Comparison of ENCODE assay signal across 27 cellular contexts in genomic region chr11:124807660-124808270, GRCh38. TPM values are rescaled to one million over a fixed set of nuclear protein-coding genes. Genes with fewer than 3 reads are reported as not detected.
DNase-seq lines count a peak whose midpoint lies in the region; ATAC-seq and TF ChIP-seq lines count a peak whose summit lies in the region.
"Had no signal": no experiment of that assay in that cellular context is flagged by ENCODE, and none has a peak within 500 bp of the region (broad histone marks: within the 10 kb centered on the region; RNA-seq: fewer than 3 reads in every experiment).

No MANE protein-coding gene starts in this region.

- peak overlapping the region; percentile 27 for H2AFZ ChIP-seq in IMR-90 (replicated peaks; ENCODE audit: low read length, poor library complexity)

- CTCF ChIA-PET in IMR-90 (lab: Yijun Ruan, JAX) = no interaction called here

- no peak overlapping the region for H3K27ac Mint-ChIP-seq in endothelial cell (ENCODE audit: unreplicated experiment)
- H3K27ac Mint-ChIP-seq: CD4-positive, alpha-beta memory T cell had no signal

- H3K27me3 ChIP-seq in IMR-90 (ENCODE audit: control insufficient read depth, insufficient read depth, low read length) = peaks cover 3% of the 10 kb centered on the region
- H3K27me3 ChIP-seq: SJCRH30 had no signal

- ATAC-seq in IMR-90 (ENCODE audit: low read depth) = no peak
- ATAC-seq in GM21526 (IDR thresholded peaks at IDR 0.05; ENCODE audit: low FRiP score, unreplicated experiment) = no peak
- ATAC-seq in GM19328 (IDR thresholded peaks at IDR 0.05; ENCODE audit: unreplicated experiment) = no peak
- ATAC-seq: HCT116, HepG2, PC-3, Right ventricle myocardium inferior, SK-N-SH treated with all-trans-retinoic acid at 6 μM for 48 hours had no signal

- H3K18ac ChIP-seq in IMR-90 (ENCODE audit: low read depth, low read length) = no peak overlapping the region

- POLR2A ChIA-PET in IMR-90 (lab: Charles Lee; ENCODE audit: unreplicated experiment) = no interaction called here

- no peak overlapping the region for H3K9ac ChIP-seq in IMR-90 (ENCODE audit: low read depth, low read length)

- H3K9me3 Mint-ChIP-seq in endothelial cell (ENCODE audit: unreplicated experiment) = no peaks in the 10 kb centered on the region
- H3K9me3 Mint-ChIP-seq: CD4-positive, alpha-beta memory T cell had no signal

- H4K5ac ChIP-seq in IMR-90 (ENCODE audit: low read depth, low read length) = no peak overlapping the region

- H4K91ac ChIP-seq in IMR-90 (ENCODE audit: insufficient read depth, low read depth, low read length) = no peak overlapping the region

- peaks cover 2% of the 10 kb centered on the region for H3K27me3 Mint-ChIP-seq in endothelial cell (ENCODE audit: unreplicated experiment)

- H3K4me3 ChIP-seq in IMR-90 (ENCODE audit: insufficient read depth, low read depth, low read length) = no peak overlapping the region
- H3K4me3 ChIP-seq: SJCRH30 had no signal

- H3K9me3 ChIP-seq in IMR-90 (ENCODE audit: control insufficient read depth, insufficient read depth, low read length) = no peaks in the 10 kb centered on the region
- H3K9me3 ChIP-seq: SJCRH30 had no signal

- DNase-seq in IMR-90 (no peak), NCI-H524 (lab: John Stamatoyannopoulos, UW) (peak; percentile 71 to 79), endothelial cell (ENCODE audit: low spot score) (no peak), superior temporal gyrus (ENCODE audit: extremely low spot score) (peak; percentile 15), retina (no peak)
- DNase-seq: C1 segment of cervical spinal cord; CD4-positive, alpha-beta memory T cell; COR-L47; DND-41; KBM-7; MM.1S; NCI-H2029; NCI-H226; NCI-H510A; NCI-H748 treated with DMSO at 0.1 percent for 48 hours; NK-92 treated with Interleukin-12 subunit alpha and Interleukin-12 subunit beta, amount 100 ng/mL, for 24 hours; PC-3 had no signal

- 57% methylated on average over 2 of the region's 6 CpGs; no CpG with 5 or more reads in 1 of the 2 experiments for WGBS in IMR-90 (ENCODE audit: extremely low coverage in 2 of 2, insufficient read length in 1 of 2), 2 experiments

- TF ChIP-seq POLR2A in IMR-90 (IDR thresholded peaks at IDR 0.05; ENCODE audit: low read depth, low read length) = no peak

- no peak overlapping the region for H4K8ac ChIP-seq in IMR-90 (ENCODE audit: low read depth in 2 of 2, low read length in 2 of 2)

- H3K27ac ChIP-seq in IMR-90 (ENCODE audit: insufficient read depth, low read length) = no peak overlapping the region
- H3K27ac ChIP-seq: SJCRH30 had no signal

- no peaks in the 10 kb centered on the region for H4K20me1 ChIP-seq in IMR-90 (ENCODE audit: insufficient read depth, low read length)

- peaks cover 7% of the 10 kb centered on the region for H3K4me1 Mint-ChIP-seq in endothelial cell (ENCODE audit: unreplicated experiment)
- H3K4me1 Mint-ChIP-seq: CD4-positive, alpha-beta memory T cell had no signal

- no peak overlapping the region for H2BK15ac ChIP-seq in IMR-90 (ENCODE audit: low read depth, low read length)

- H3K36me3 ChIP-seq in IMR-90 (ENCODE audit: control insufficient read depth, insufficient read depth, low read length) = no peaks in the 10 kb centered on the region
- H3K36me3 ChIP-seq: SJCRH30 had no signal

- no peak overlapping the region for H2AK5ac ChIP-seq in IMR-90 (ENCODE audit: low read depth, low read length)

- no peak overlapping the region for H3K23ac ChIP-seq in IMR-90 (ENCODE audit: low read depth, low read length)

- BruUV-seq in IMR-90 (replicated peaks; lab: Mats Ljungman, UMichigan) = no TSS peak

- no peaks in the 10 kb centered on the region for H3K79me1 ChIP-seq in IMR-90 (ENCODE audit: low read depth in 1 of 2, low read length in 2 of 2)

- H3K36me3 Mint-ChIP-seq in endothelial cell (ENCODE audit: low read depth, unreplicated experiment) = peaks cover 14% of the 10 kb centered on the region

- no peak for TF ChIP-seq RAD21 in IMR-90 (IDR thresholded peaks at IDR 0.05; ENCODE audit: low read length)

- H3K56ac ChIP-seq in IMR-90 (ENCODE audit: extremely low read depth, insufficient read depth, low read length) = no peak overlapping the region

- H2BK20ac ChIP-seq in IMR-90 (ENCODE audit: low read depth, low read length) = no peak overlapping the region

- H3K14ac ChIP-seq in IMR-90 (replicated peaks; ENCODE audit: low read depth, low read length) = no peak overlapping the region

- H2BK120ac ChIP-seq in IMR-90 (ENCODE audit: low read depth, low read length) = no peak overlapping the region

- no peak overlapping the region for H3K4me2 ChIP-seq in IMR-90 (ENCODE audit: low read depth, low read length)

- in situ Hi-C loops in IMR-90 (cut with MboI; ENCODE audit: low sequenced_read_pairs) = loop anchor here (25.0 kb wide), 1 partner anchor 395 kb away; the partner anchor contains the start of gene OR8B4

- peak overlapping the region; percentile 62 for H3K4me3 Mint-ChIP-seq in endothelial cell (ENCODE audit: unreplicated experiment)
- H3K4me3 Mint-ChIP-seq: CD4-positive, alpha-beta memory T cell had no signal

- no peak overlapping the region for H2BK5ac ChIP-seq in IMR-90 (ENCODE audit: low read depth, low read length, poor library complexity, severe bottlenecking)

- dilution Hi-C loops in IMR-90 (cut with HindIII; ENCODE audit: low sequenced_read_pairs, unreplicated experiment) = no loop called here

- H3K4ac ChIP-seq in IMR-90 (ENCODE audit: low read depth, low read length) = no peak overlapping the region

- no peak for TF ChIP-seq CTCF in IMR-90 (conservative IDR thresholded peaks at IDR 0.05; ENCODE audit: low read depth, low read length)
- no peak for TF ChIP-seq CTCF in endothelial cell (IDR thresholded peaks at IDR 0.05; ENCODE audit: unreplicated experiment)

- no peaks in the 10 kb centered on the region for H3K9me1 ChIP-seq in IMR-90 (ENCODE audit: insufficient read depth, low read length)

- no peaks in the 10 kb centered on the region for H3K4me1 ChIP-seq in IMR-90 (ENCODE audit: control insufficient read depth, insufficient read depth, low read length)

- H2AK9ac ChIP-seq in IMR-90 (replicated peaks; ENCODE audit: low read depth, low read length, poor library complexity) = peak overlapping the region; percentile 5

- intact Hi-C loops in IMR-90 (cut with micrococcal nuclease) = no loop called here

TF ChIP-seq in IMR-90, 13 proteins besides CTCF, POLR2A, EP300 and RAD21:
- TF ChIP-seq FOS (IDR thresholded peaks at IDR 0.05; ENCODE audit: low read depth, low read length) (no peak), MAZ (IDR thresholded peaks at IDR 0.05; ENCODE audit: borderline replicate concordance, low read depth, low read length) (no peak), CHD1 (IDR thresholded peaks at IDR 0.05; ENCODE audit: low read depth, low read length) (no peak), USF2 (IDR thresholded peaks at IDR 0.05; ENCODE audit: low read depth, low read length) (no peak), RFX5 (IDR thresholded peaks at IDR 0.05; ENCODE audit: low read depth, low read length) (no peak), BHLHE40 (IDR thresholded peaks at IDR 0.05; ENCODE audit: low read depth, low read length) (no peak), MXI1 (IDR thresholded peaks at IDR 0.05; ENCODE audit: borderline replicate concordance, low read depth, low read length) (no peak), MAFK (IDR thresholded peaks at IDR 0.05; ENCODE audit: low read depth, low read length) (no peak), SMC3 (IDR thresholded peaks at IDR 0.05; ENCODE audit: low read depth, low read length) (no peak), NFE2L2 (IDR thresholded peaks at IDR 0.05; ENCODE audit: low read depth, low read length) (no peak), RCOR1 (IDR thresholded peaks at IDR 0.05; ENCODE audit: insufficient replicate concordance, low read length) (no peak), CEBPB (IDR thresholded peaks at IDR 0.05; ENCODE audit: low read depth, low read length) (no peak), ELK1 (IDR thresholded peaks at IDR 0.05; ENCODE audit: borderline replicate concordance, low read depth, low read length) (no peak)

RNA-seq across cellular contexts. Expression of gene MSANTD2, which starts 7.6 kb away (rescaled TPM):
- 5.0 and 6.4 TPM in 2 replicates for total RNA-seq in IMR-90 (2012; rRNA removed)
- 4.8 and 6.0 TPM in 2 replicates for polyA plus RNA-seq in IMR-90 (2012; rRNA removed)
- 2.5 and 2.6 TPM in 2 replicates for polyA plus RNA-seq in IMR-90 (2012; cell fraction: cytosol; rRNA removed)
- polyA plus RNA-seq in IMR-90 (2012; cell fraction: nucleus; rRNA removed; ENCODE audit: low replicate concordance) = 6.8 and 33.8 TPM in 2 replicates
- 32.4 TPM for total RNA-seq in endothelial cell (ENCODE audit: unreplicated experiment)

RNA-seq across cellular contexts. Expression of gene ESAM, which starts 45.7 kb away (rescaled TPM):
- total RNA-seq in IMR-90 (2012; rRNA removed) = under 0.01 TPM in 1 of 2 replicates, not detected in the other
- polyA plus RNA-seq in IMR-90 (2012; rRNA removed) = 0.12 and 0.20 TPM in 2 replicates
- 0.10 and 0.11 TPM in 2 replicates for polyA plus RNA-seq in IMR-90 (2012; cell fraction: cytosol; rRNA removed)
- polyA plus RNA-seq in IMR-90 (2012; cell fraction: nucleus; rRNA removed; ENCODE audit: low replicate concordance) = 1.7 and 2.7 TPM in 2 replicates
- total RNA-seq in endothelial cell (ENCODE audit: unreplicated experiment) = 490 TPM

RNA-seq across cellular contexts. Expression of gene VSIG2, which starts 55.7 kb away (rescaled TPM):
- total RNA-seq in IMR-90 (2012; rRNA removed) = not detected in 2 replicates
- not detected in 2 replicates for polyA plus RNA-seq in IMR-90 (2012; rRNA removed)
- 0.03 TPM in 1 of 2 replicates, not detected in the other for polyA plus RNA-seq in IMR-90 (2012; cell fraction: cytosol; rRNA removed)
- polyA plus RNA-seq in IMR-90 (2012; cell fraction: nucleus; rRNA removed; ENCODE audit: low replicate concordance) = not detected in 2 replicates
- total RNA-seq in endothelial cell (ENCODE audit: unreplicated experiment) = 8.6 TPM
- total RNA-seq: A673, H4, HT1080, PC-3, SJCRH30 had no signal

RNA-seq across cellular contexts. Expression of gene ROBO3, which starts 57.5 kb away (rescaled TPM):
- total RNA-seq in IMR-90 (2012; rRNA removed) = 10.3 and 12.0 TPM in 2 replicates
- polyA plus RNA-seq in IMR-90 (2012; rRNA removed) = 54.1 and 64.5 TPM in 2 replicates
- 20.7 and 53.7 TPM in 2 replicates for polyA plus RNA-seq in IMR-90 (2012; cell fraction: cytosol; rRNA removed)
- polyA plus RNA-seq in IMR-90 (2012; cell fraction: nucleus; rRNA removed; ENCODE audit: low replicate concordance) = 445 and 537 TPM in 2 replicates
- 40.0 TPM for total RNA-seq in endothelial cell (ENCODE audit: unreplicated experiment)

Comparison
In these comparisons a context has a peak if more than half of its experiments do, and no peak if none do; other contexts are left out.
1. DNase-seq: peak in NCI-H524 (2 of 2) and superior temporal gyrus (single experiment); none in IMR-90 (single experiment), endothelial cell (single experiment) and retina (single experiment).
2. RNA of gene ESAM, which starts 45.7 kb away (total RNA-seq): 490 TPM in endothelial cell (single experiment); under 0.01 TPM in IMR-90; every median in the first group is over 100 times any median in the second.